20 cellular contexts compared by ENCODE assay signal in genomic region chr9:12930906-12931305, GRCh38.
DNase-seq lines count a peak whose midpoint lies in the region; FAIRE-seq and TF ChIP-seq lines count a peak whose summit lies in the region.
"Had no signal": no experiment of that assay in that cellular context is flagged by ENCODE, and none has a peak within 500 bp of the region (broad histone marks: within the 10 kb centered on the region; RNA-seq: fewer than 3 reads in every experiment).

No MANE protein-coding gene starts in this region.

- H3K4ac ChIP-seq in H1 (replicated peaks; ENCODE audit: insufficient read length, low read depth, low read length): no peak overlapping the region
- no peak overlapping the region for H3K4ac ChIP-seq in trophoblast cell (ENCODE audit: low read depth, low read length)

- H3K4me3 ChIP-seq in H1 (ENCODE audit: extremely low read depth in 1 of 4, insufficient read depth in 2 of 4, low read depth in 3 of 4, low read length in 4 of 4) (no peak overlapping the region), trophoblast cell (ENCODE audit: low read depth, low read length) (no peak overlapping the region)
- H3K4me3 ChIP-seq: adrenal gland, colonic mucosa, suprapubic skin, vagina had no signal

- H3K18ac ChIP-seq in H1 (ENCODE audit: extremely low read depth, low read length): no peak overlapping the region
- H3K18ac ChIP-seq in trophoblast cell (ENCODE audit: low read length): no peak overlapping the region

- CTCF ChIA-PET in H1 (lab: Charles Lee; ENCODE audit: partially characterized antibody): no interaction called here

- H2BK5ac ChIP-seq in H1 (ENCODE audit: low read depth, low read length) (no peak overlapping the region), trophoblast cell (ENCODE audit: low read depth, low read length, poor library complexity) (peak overlapping the region; percentile 0)

- H2AK5ac ChIP-seq in H1 (ENCODE audit: low read depth, low read length) (no peak overlapping the region), trophoblast cell (ENCODE audit: low read length) (no peak overlapping the region)

- H4K91ac ChIP-seq in H1 (replicated peaks; ENCODE audit: insufficient read length, low read length): no peak overlapping the region
- peak overlapping the region; percentile 55 for H4K91ac ChIP-seq in trophoblast cell (ENCODE audit: low read depth, low read length)

- H3K23me2 ChIP-seq in H1 (ENCODE audit: low read depth, low read length): no peaks in the 10 kb centered on the region

- 82% methylated on average over 4 of the region's 4 CpGs; no CpG with 5 or more reads in 1 of the 2 experiments for WGBS in H1 (ENCODE audit: extremely low coverage in 1 of 2, insufficient coverage in 1 of 2, insufficient read length in 1 of 2, insufficient replicate concordance in 2 of 2, low coverage in 1 of 2, low lambda C conversion rate in 2 of 2, missing lambda C conversion rate in 1 of 2), 2 experiments
- WGBS in trophoblast cell (ENCODE audit: extremely low coverage, insufficient coverage, insufficient read length): no CpG with 5 or more reads among the region's 4 CpGs

- H2BK120ac ChIP-seq in H1 (replicated peaks; ENCODE audit: low read depth, low read length) (no peak overlapping the region), trophoblast cell (ENCODE audit: insufficient read depth, low read length, poor library complexity) (no peak overlapping the region)

- no peak for TF ChIP-seq CTCF in H1 (IDR thresholded peaks at IDR 0.05; ENCODE audit: control extremely low read depth in 1 of 3, insufficient read depth in 1 of 3, low read depth in 1 of 3, low read length in 3 of 3)

- H3K23ac ChIP-seq in H1 (ENCODE audit: insufficient read length) (no peak overlapping the region), trophoblast cell (ENCODE audit: low read length) (no peak overlapping the region)

- TF ChIP-seq RAD21 in H1 (IDR thresholded peaks at IDR 0.05 in 1 of 2, conservative IDR thresholded peaks at IDR 0.05 in 1 of 2; ENCODE audit: low read depth in 2 of 2, low read length in 2 of 2): no peak

- H3K14ac ChIP-seq in H1 (ENCODE audit: insufficient read length): no peak overlapping the region
- no peak overlapping the region for H3K14ac ChIP-seq in trophoblast cell (ENCODE audit: low read length)

- DNase-seq in EL: peak; percentile 70
- DNase-seq in NCI-H226: peak; percentile 53
- no peak for DNase-seq in H1 (ENCODE audit: low read depth in 1 of 2, low spot score in 2 of 2)
- no peak for DNase-seq in trophoblast cell
- no peak for DNase-seq in NCI-H526 (lab: John Stamatoyannopoulos, UW)
- no peak for DNase-seq in inferior parietal cortex (ENCODE audit: extremely low spot score)
- no peak for DNase-seq in Ammon's horn (ENCODE audit: low spot score)
- DNase-seq: activated gamma-delta T cell treated with Interleukin-2 at 50 U/mL for 16 hours; activated T-cell treated with anti-CD3 and anti-CD28 coated beads, Interleukin-2, amount 50 U/mL, for 1 hour; adrenal gland; colonic mucosa; H7; head of caudate nucleus; NCI-H1417 treated with DMSO at 0.1 percent for 48 hours; NCI-H2107; NCI-H510A treated with DMSO at 0.1 percent for 48 hours; posterior cingulate gyrus; T1000 had no signal

- H3K9ac ChIP-seq in H1 (replicated peaks in 1 of 4; ENCODE audit: extremely low read depth in 1 of 4, low read depth in 3 of 4, low read length in 3 of 4) (no peak overlapping the region), trophoblast cell (ENCODE audit: low read length) (no peak overlapping the region)

- H3K4me1 ChIP-seq in H1 (replicated peaks in 1 of 4; ENCODE audit: control insufficient read depth in 3 of 4, insufficient read depth in 4 of 4, low read length in 3 of 4): peaks cover 0 to 2% (median 0%) of the 10 kb centered on the region in 4 experiments; a peak in 1 of 7 replicates
- H3K4me1 ChIP-seq in trophoblast cell (ENCODE audit: control insufficient read depth in 1 of 2, insufficient read depth in 2 of 2, low read length in 2 of 2): peaks cover 8 to 17% of the 10 kb centered on the region in 2 experiments
- H3K4me1 ChIP-seq: adrenal gland, colonic mucosa, suprapubic skin, vagina had no signal

- TF ChIP-seq EP300 in H1 (IDR thresholded peaks at IDR 0.05; ENCODE audit: borderline replicate concordance in 1 of 2, low read depth in 2 of 2, low read length in 2 of 2): no peak

- H2BK15ac ChIP-seq in H1 (ENCODE audit: low read length): peak overlapping the region; percentile 63; the same call in 1 of the 2 replicates

- H3K9me3 ChIP-seq in H1 (ENCODE audit: insufficient read depth in 2 of 2, low read depth in 1 of 2, low read length in 1 of 2): no peaks in the 10 kb centered on the region
- no peaks in the 10 kb centered on the region for H3K9me3 ChIP-seq in trophoblast cell (ENCODE audit: insufficient read depth, low read depth, low read length)
- H3K9me3 ChIP-seq: adrenal gland, colonic mucosa, suprapubic skin, vagina had no signal

- H3K56ac ChIP-seq in H1 (replicated peaks; ENCODE audit: insufficient read length, low read depth, low read length): no peak overlapping the region

- no peaks in the 10 kb centered on the region for H3K79me1 ChIP-seq in H1 (ENCODE audit: low read depth, low read length)
- peaks cover 15% of the 10 kb centered on the region for H3K79me1 ChIP-seq in trophoblast cell (ENCODE audit: low read length)

- no peak overlapping the region for H2BK12ac ChIP-seq in H1 (ENCODE audit: low read depth, low read length)
- no peak overlapping the region for H2BK12ac ChIP-seq in trophoblast cell (ENCODE audit: low read length)

- H4K20me1 ChIP-seq in H1 (replicated peaks in 1 of 2; ENCODE audit: control insufficient read depth in 1 of 2, insufficient read depth in 2 of 2, low read length in 2 of 2): no peaks in the 10 kb centered on the region

- H3K27me3 ChIP-seq in H1 (replicated peaks in 1 of 4; ENCODE audit: control insufficient read depth in 3 of 4, extremely low read depth in 1 of 4, insufficient read depth in 3 of 4, low read length in 3 of 4) (no peaks in the 10 kb centered on the region), trophoblast cell (ENCODE audit: insufficient read depth, low read length) (no peaks in the 10 kb centered on the region)
- H3K27me3 ChIP-seq: adrenal gland, colonic mucosa, suprapubic skin, vagina had no signal

- no peak overlapping the region for H4K12ac ChIP-seq in trophoblast cell (ENCODE audit: low read depth, low read length)

- no peak for TF ChIP-seq POLR2A in H1 (IDR thresholded peaks at IDR 0.05; ENCODE audit: control extremely low read depth in 1 of 2, low read depth in 2 of 2, low read length in 2 of 2)

- H3K27ac ChIP-seq in H1 (ENCODE audit: low read depth, low read length) (no peak overlapping the region), trophoblast cell (ENCODE audit: low read depth, low read length) (peak overlapping the region; percentile 64)
- H3K27ac ChIP-seq: adrenal gland, colonic mucosa, suprapubic skin, vagina had no signal

- H4K5ac ChIP-seq in H1 (ENCODE audit: insufficient read length, low read depth, low read length): no peak overlapping the region

- no peak overlapping the region for H3K4me2 ChIP-seq in H1 (ENCODE audit: insufficient read depth in 1 of 2, low read depth in 2 of 2, low read length in 2 of 2)
- no peak overlapping the region for H3K4me2 ChIP-seq in trophoblast cell (ENCODE audit: low read length)

- no peaks in the 10 kb centered on the region for H3K36me3 ChIP-seq in H1 (ENCODE audit: control insufficient read depth in 2 of 4, insufficient read depth in 4 of 4, low read length in 3 of 4)
- no peaks in the 10 kb centered on the region for H3K36me3 ChIP-seq in trophoblast cell (ENCODE audit: control insufficient read depth in 1 of 2, insufficient read depth in 2 of 2, low read length in 2 of 2)
- H3K36me3 ChIP-seq: adrenal gland, colonic mucosa, suprapubic skin, vagina had no signal

- POLR2A ChIA-PET in H1 (lab: Charles Lee; ENCODE audit: partially characterized antibody): no interaction called here

- no peak overlapping the region for H4K8ac ChIP-seq in H1 (ENCODE audit: extremely low read depth, insufficient read depth, low read length)
- no peak overlapping the region for H4K8ac ChIP-seq in trophoblast cell (ENCODE audit: low read depth, low read length)

- H2BK20ac ChIP-seq in H1 (ENCODE audit: low read length): 0 out of 2 replicates have a peak overlapping the region, but pooled peaks have one; percentile 34

- H3K79me2 ChIP-seq in H1 (ENCODE audit: control insufficient read depth in 1 of 2, insufficient read depth in 2 of 2, low read length in 2 of 2): no peaks in the 10 kb centered on the region
- H3K79me2 ChIP-seq in trophoblast cell (ENCODE audit: control insufficient read depth, insufficient read depth, low read length, poor library complexity): no peaks in the 10 kb centered on the region

- no peak overlapping the region for H2AFZ ChIP-seq in H1 (ENCODE audit: low read length)
- H2AFZ ChIP-seq in trophoblast cell (ENCODE audit: insufficient read depth, low read length, poor library complexity): no peak overlapping the region

- FAIRE-seq in H1 (lab: Jason Lieb, UNC): no peak

TF ChIP-seq in H1, 55 proteins besides CTCF, POLR2A, EP300 and RAD21:
- TF ChIP-seq SP2 (IDR thresholded peaks at IDR 0.05; ENCODE audit: low read length) (no peak), YY1 (IDR thresholded peaks at IDR 0.05; ENCODE audit: low read depth, low read length) (no peak), CBX5 (IDR thresholded peaks at IDR 0.05; ENCODE audit: low read depth, low read length) (no peak)
TF ChIP-seq in H1: peak in this region for 0.

Comparison
In these comparisons a context has a peak if more than half of its experiments do, and no peak if none do; other contexts are left out.
1. DNase-seq: peak in EL (single experiment) and NCI-H226 (single experiment); none in H1 (0 of 2), trophoblast cell (0 of 2), NCI-H526 (0 of 2), inferior parietal cortex (single experiment) and Ammon's horn (single experiment).